In genomic region chr2:226483745-226484619, GRCh38 we compare ENCODE assay signal across 16 cellular contexts.
DNase-seq lines count a peak whose midpoint lies in the region; ATAC-seq, FAIRE-seq and TF ChIP-seq lines count a peak whose summit lies in the region.
"Had no signal": no experiment of that assay in that cellular context is flagged by ENCODE, and none has a peak within 500 bp of the region (broad histone marks: within the 10 kb centered on the region; RNA-seq: fewer than 3 reads in every experiment).

No MANE protein-coding gene starts in this region.

- H3K36me3 ChIP-seq in cardiac muscle cell (no peaks in the 10 kb centered on the region), right atrium auricular region (no peaks in the 10 kb centered on the region), upper lobe of right lung (no peaks in the 10 kb centered on the region)
- H3K36me3 ChIP-seq: heart right ventricle had no signal

- no peaks in the 10 kb centered on the region for H3K9me3 ChIP-seq in cardiac muscle cell (ENCODE audit: low read depth)
- no peaks in the 10 kb centered on the region for H3K9me3 ChIP-seq in right atrium auricular region
- no peaks in the 10 kb centered on the region for H3K9me3 ChIP-seq in upper lobe of right lung
- H3K9me3 ChIP-seq: heart right ventricle had no signal

- ATAC-seq in upper lobe of right lung: peak; percentile 32
- ATAC-seq: heart right ventricle; stimulated activated memory B cell treated with anti-CD40 and anti-IgM and Interleukin-4, amounts not matched to agents 10 μg/mL and 1 μg/mL and 100 μg/mL, for 72 hours had no signal

- H3K4me1 ChIP-seq in cardiac muscle cell (ENCODE audit: low read depth) (peaks cover 12% of the 10 kb centered on the region), right atrium auricular region (peaks cover 0 to 1% of the 10 kb centered on the region in 2 donors), upper lobe of right lung (no peaks in the 10 kb centered on the region)

- DNase-seq in cardiac muscle cell (ENCODE audit: low read depth in 1 of 2, low spot score in 1 of 2): peak; percentile 38 to 60
- DNase-seq in right atrium auricular region (ENCODE audit: low spot score): no peak
- peak; percentile 44 for DNase-seq in amniotic epithelial cell (ENCODE audit: low read depth)
- DNase-seq in iPS-NIHi11 (ENCODE audit: low spot score): peak; percentile 42
- DNase-seq in upper lobe of right lung: no peak
- no peak for DNase-seq in SKM-1 treated with dmso at 0.1 percent for 144 hours (lab: John Stamatoyannopoulos, UW; ENCODE audit: unreplicated experiment)
- no peak for DNase-seq in GM12891 (ENCODE audit: insufficient read length, low spot score)
- no peak for DNase-seq in C1 segment of cervical spinal cord (lab: John Stamatoyannopoulos, UW)
- DNase-seq: activated CD4-positive, alpha-beta T cell treated with anti-CD3 and anti-CD28 coated beads for 1 hour; heart right ventricle; KBM-7; naive B cell; NCI-H2171 treated with DMSO at 0.1 percent for 48 hours; SHP77 had no signal

- no peak for TF ChIP-seq POLR2A in GM12891 (IDR thresholded peaks at IDR 0.05; ENCODE audit: low read depth, low read length)

- H3K4me3 ChIP-seq in cardiac muscle cell (no peak overlapping the region), right atrium auricular region (no peak overlapping the region), upper lobe of right lung (no peak overlapping the region)
- H3K4me3 ChIP-seq: heart right ventricle had no signal

- H3K27ac ChIP-seq in cardiac muscle cell: no peak overlapping the region
- no peak overlapping the region for H3K27ac ChIP-seq in right atrium auricular region
- H3K27ac ChIP-seq in upper lobe of right lung: no peak overlapping the region
- H3K27ac ChIP-seq: heart right ventricle had no signal

- no peak for FAIRE-seq in GM12891 (lab: Jason Lieb, UNC)
- FAIRE-seq: A204.1 had no signal

- no peak for TF ChIP-seq CTCF in cardiac muscle cell (IDR thresholded peaks at IDR 0.05; ENCODE audit: low read depth, low read length)
- no peak for TF ChIP-seq CTCF in right atrium auricular region (IDR thresholded peaks at IDR 0.05)
- TF ChIP-seq CTCF in upper lobe of right lung (IDR thresholded peaks at IDR 0.05): no peak

- H3K27me3 ChIP-seq in cardiac muscle cell: no peaks in the 10 kb centered on the region
- H3K27me3 ChIP-seq in right atrium auricular region: no peaks in the 10 kb centered on the region
- H3K27me3 ChIP-seq in upper lobe of right lung: no peaks in the 10 kb centered on the region

- intact Hi-C loops in upper lobe of right lung (cut with DNase I): no loop called here

TF ChIP-seq in GM12891, 5 proteins besides CTCF, POLR2A, EP300 and RAD21:
- TF ChIP-seq SPI1 (IDR thresholded peaks at IDR 0.05; ENCODE audit: low read depth, low read length): no peak
- no peak for TF ChIP-seq POU2F2 (IDR thresholded peaks at IDR 0.05; ENCODE audit: low read depth, low read length)
- no peak for TF ChIP-seq POLR2AphosphoS5 (IDR thresholded peaks at IDR 0.05; ENCODE audit: low read depth, low read length)
- TF ChIP-seq TAF1 (IDR thresholded peaks at IDR 0.05; ENCODE audit: low read depth, low read length): no peak
- TF ChIP-seq PAX5 (IDR thresholded peaks at IDR 0.05; ENCODE audit: insufficient read depth, low read length, severe bottlenecking): no peak
TF ChIP-seq in GM12891: peak in this region for 0.

Comparison
In these comparisons a context has a peak if more than half of its experiments do, and no peak if none do; other contexts are left out.
1. DNase-seq: peak in cardiac muscle cell (2 of 2), amniotic epithelial cell (single experiment) and iPS-NIHi11 (single experiment); none in right atrium auricular region (single experiment), upper lobe of right lung (single experiment), SKM-1 treated with dmso at 0.1 percent for 144 hours (single experiment), GM12891 (single experiment) and C1 segment of cervical spinal cord (0 of 14).